ENCODE assay signal across 9 cellular contexts in the genomic region with DNA sequence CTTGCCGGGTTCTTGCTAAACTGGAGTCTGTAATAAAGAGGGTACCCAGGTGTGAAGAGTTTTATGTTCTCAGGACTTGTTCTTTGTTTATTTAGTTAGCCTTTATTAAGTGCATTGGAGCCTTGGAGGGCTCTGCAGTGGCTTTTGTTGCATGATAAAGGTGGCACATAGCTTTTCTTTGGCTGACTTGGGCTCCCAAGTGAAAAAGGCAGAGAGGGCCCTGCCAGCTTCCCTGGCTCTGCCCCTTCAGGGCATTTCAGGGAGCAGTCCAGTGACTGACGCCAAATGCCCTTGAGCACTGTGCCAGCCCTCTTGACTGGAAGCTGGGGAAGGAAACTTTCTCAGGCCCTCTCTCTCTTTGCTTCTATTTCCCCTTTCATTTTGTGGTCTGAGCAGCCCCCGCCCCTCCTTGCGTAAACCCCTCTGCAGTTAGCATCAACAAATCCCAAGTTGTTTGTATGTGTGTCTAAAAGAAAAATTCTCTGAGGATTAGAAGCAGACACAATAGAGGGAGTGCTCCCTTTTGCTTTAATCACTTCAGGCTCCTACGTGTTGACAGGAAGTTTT.
DNase-seq lines count a peak whose midpoint lies in the region; ATAC-seq and TF ChIP-seq lines count a peak whose summit lies in the region.
"Had no signal": no experiment of that assay in that cellular context is flagged by ENCODE, and none has a peak within 500 bp of the region (broad histone marks: within the 10 kb centered on the region; RNA-seq: fewer than 3 reads in every experiment).

No MANE protein-coding gene starts in this region.

- dilution Hi-C loops in IMR-90 (cut with HindIII; ENCODE audit: low sequenced_read_pairs, unreplicated experiment): no loop called here

- H3K18ac ChIP-seq in IMR-90 (ENCODE audit: low read depth, low read length): peak overlapping the region; percentile 11; the same call in 1 of the 2 replicates

- no peak for TF ChIP-seq POLR2A in IMR-90 (IDR thresholded peaks at IDR 0.05; ENCODE audit: low read depth, low read length)
- TF ChIP-seq POLR2A in adrenal gland (IDR thresholded peaks at IDR 0.05): no peak
- no peak for TF ChIP-seq POLR2A in testis (IDR thresholded peaks at IDR 0.05)

- H3K4me2 ChIP-seq in IMR-90 (ENCODE audit: low read depth, low read length): no peak overlapping the region

- peaks cover 2% of the 10 kb centered on the region; the same call in 1 of the 2 replicates for H3K9me1 ChIP-seq in IMR-90 (ENCODE audit: insufficient read depth, low read length)

- no peaks in the 10 kb centered on the region for H4K20me1 ChIP-seq in IMR-90 (ENCODE audit: insufficient read depth, low read length)

- no peak overlapping the region for H4K8ac ChIP-seq in IMR-90 (ENCODE audit: low read depth in 2 of 2, low read length in 2 of 2)

- no peaks in the 10 kb centered on the region for H3K27me3 ChIP-seq in IMR-90 (ENCODE audit: control insufficient read depth, insufficient read depth, low read length)
- no peaks in the 10 kb centered on the region for H3K27me3 ChIP-seq in adrenal gland
- no peaks in the 10 kb centered on the region for H3K27me3 ChIP-seq in testis

- intact Hi-C loops in IMR-90 (cut with micrococcal nuclease) (loop anchor here (2.0 to 5.0 kb wide), 2 partner anchors 152 to 285 kb away; a partner anchor contains a TSS), adrenal gland (cut with DNase I) (no loop called here), left colon (cut with DNase I, micrococcal nuclease) (no loop called here), testis (cut with DNase I; ENCODE audit: low total_unique reads) (no loop called here)

- no peak overlapping the region for H3K14ac ChIP-seq in IMR-90 (replicated peaks; ENCODE audit: low read depth, low read length)

- no peak overlapping the region for H2AK9ac ChIP-seq in IMR-90 (replicated peaks; ENCODE audit: low read depth, low read length, poor library complexity)

- H3K9me3 ChIP-seq in IMR-90 (ENCODE audit: control insufficient read depth, insufficient read depth, low read length): no peaks in the 10 kb centered on the region
- no peaks in the 10 kb centered on the region for H3K9me3 ChIP-seq in adrenal gland (replicated peaks in 1 of 3)
- no peaks in the 10 kb centered on the region for H3K9me3 ChIP-seq in testis

- TF ChIP-seq CTCF in IMR-90 (conservative IDR thresholded peaks at IDR 0.05; ENCODE audit: low read depth, low read length) (no peak), adrenal gland (IDR thresholded peaks at IDR 0.05) (peak in 3 of 6 experiments; percentile 10 to 23 (median 14)), testis (IDR thresholded peaks at IDR 0.05) (no peak)

- peak overlapping the region; percentile 54; the same call in 1 of the 2 replicates for H4K5ac ChIP-seq in IMR-90 (ENCODE audit: low read depth, low read length)

- ATAC-seq in IMR-90 (ENCODE audit: low read depth) (peak; percentile 28; the same call in 1 of the 2 replicates), left colon (peak; percentile 63)

- 20% methylated on average over 1 of the region's 5 CpGs; no CpG with 5 or more reads in 1 of the 2 experiments for WGBS in IMR-90 (ENCODE audit: extremely low coverage in 2 of 2, insufficient read length in 1 of 2), 2 experiments
- WGBS in adrenal gland, 4 donors: 23 to 32% (median 26%) methylated on average over 5 of the region's 5 CpGs
- 28 to 51% methylated on average over 5 of the region's 5 CpGs for WGBS in testis, 2 donors

- H3K23ac ChIP-seq in IMR-90 (ENCODE audit: low read depth, low read length): no peak overlapping the region

- H2BK5ac ChIP-seq in IMR-90 (ENCODE audit: low read depth, low read length, poor library complexity, severe bottlenecking): no peak overlapping the region

- peak; percentile 35 for DNase-seq in IMR-90
- DNase-seq in adrenal gland: peak; percentile 62 to 81 (median 77)
- peak in 1 of 2 donors; percentile 25 for DNase-seq in left colon
- DNase-seq in testis: peak; percentile 56
- DNase-seq in NCI-H226: no peak
- no peak for DNase-seq in SW 1271 (lab: John Stamatoyannopoulos, UW)
- DNase-seq in DMS114 treated with DMSO at 0.1 percent for 48 hours (lab: John Stamatoyannopoulos, UW; ENCODE audit: unreplicated experiment): no peak
- DNase-seq: activated T-cell treated with anti-CD3 and anti-CD28 coated beads, Interleukin-2, amount 50 U/mL, for 1 hour; GOT3 had no signal

- H3K27ac ChIP-seq in IMR-90 (ENCODE audit: insufficient read depth, low read length): peak overlapping the region; percentile 42; the same call in 1 of the 2 replicates
- peak overlapping the region; percentile 30 to 80 (median 66) for H3K27ac ChIP-seq in adrenal gland
- H3K27ac ChIP-seq in testis: peak overlapping the region; percentile 24 to 53

- no peaks in the 10 kb centered on the region for H3K36me3 ChIP-seq in IMR-90 (ENCODE audit: control insufficient read depth, insufficient read depth, low read length)
- H3K36me3 ChIP-seq in adrenal gland (replicated peaks in 1 of 2): no peaks in the 10 kb centered on the region
- H3K36me3 ChIP-seq in testis (ENCODE audit: low read depth, missing control alignments): no peaks in the 10 kb centered on the region

- in situ Hi-C loops in IMR-90 (cut with MboI; ENCODE audit: low sequenced_read_pairs): loop anchor here (10.0 kb wide), 1 partner anchor 152 kb away; a partner anchor contains a TSS

- POLR2A ChIA-PET in IMR-90 (lab: Charles Lee; ENCODE audit: unreplicated experiment): no interaction called here

- H2AFZ ChIP-seq in IMR-90 (replicated peaks; ENCODE audit: low read length, poor library complexity): no peak overlapping the region

- H2BK120ac ChIP-seq in IMR-90 (ENCODE audit: low read depth, low read length): no peak overlapping the region

- H3K4me3 ChIP-seq in IMR-90 (ENCODE audit: insufficient read depth, low read depth, low read length): no peak overlapping the region
- peak overlapping the region in 1 of 4 donors; percentile 3 for H3K4me3 ChIP-seq in adrenal gland
- H3K4me3 ChIP-seq in testis: no peak overlapping the region

- H2BK15ac ChIP-seq in IMR-90 (ENCODE audit: low read depth, low read length): no peak overlapping the region

- H3K9ac ChIP-seq in IMR-90 (ENCODE audit: low read depth, low read length): no peak overlapping the region; the same call in 1 of the 2 replicates

- no peak for TF ChIP-seq RAD21 in IMR-90 (IDR thresholded peaks at IDR 0.05; ENCODE audit: low read length)

- BruUV-seq in IMR-90 (replicated peaks; lab: Mats Ljungman, UMichigan): no TSS peak

- H3K79me1 ChIP-seq in IMR-90 (ENCODE audit: low read depth in 1 of 2, low read length in 2 of 2): no peaks in the 10 kb centered on the region

- H3K56ac ChIP-seq in IMR-90 (ENCODE audit: extremely low read depth, insufficient read depth, low read length): no peak overlapping the region

- no peak overlapping the region for H2BK20ac ChIP-seq in IMR-90 (ENCODE audit: low read depth, low read length)

- CTCF ChIA-PET in IMR-90 (lab: Yijun Ruan, JAX): no interaction called here

- H2AK5ac ChIP-seq in IMR-90 (ENCODE audit: low read depth, low read length): no peak overlapping the region

- no peak overlapping the region for H4K91ac ChIP-seq in IMR-90 (ENCODE audit: insufficient read depth, low read depth, low read length)

- H3K4me1 ChIP-seq in IMR-90 (ENCODE audit: control insufficient read depth, insufficient read depth, low read length): peaks cover 9% of the 10 kb centered on the region
- H3K4me1 ChIP-seq in adrenal gland (replicated peaks in 1 of 2): peaks cover 13 to 25% of the 10 kb centered on the region in 2 donors
- peaks cover 15% of the 10 kb centered on the region for H3K4me1 ChIP-seq in testis

- no peak overlapping the region for H3K4ac ChIP-seq in IMR-90 (ENCODE audit: low read depth, low read length)

TF ChIP-seq in IMR-90, 13 proteins besides CTCF, POLR2A, EP300 and RAD21:
- no peak for TF ChIP-seq NFE2L2 (IDR thresholded peaks at IDR 0.05; ENCODE audit: low read depth, low read length)
- TF ChIP-seq BHLHE40 (IDR thresholded peaks at IDR 0.05; ENCODE audit: low read depth, low read length): no peak
- TF ChIP-seq CEBPB (IDR thresholded peaks at IDR 0.05; ENCODE audit: low read depth, low read length): no peak
- TF ChIP-seq RFX5 (IDR thresholded peaks at IDR 0.05; ENCODE audit: low read depth, low read length): no peak
- TF ChIP-seq SMC3 (IDR thresholded peaks at IDR 0.05; ENCODE audit: low read depth, low read length): no peak
- TF ChIP-seq, protein P1, sequence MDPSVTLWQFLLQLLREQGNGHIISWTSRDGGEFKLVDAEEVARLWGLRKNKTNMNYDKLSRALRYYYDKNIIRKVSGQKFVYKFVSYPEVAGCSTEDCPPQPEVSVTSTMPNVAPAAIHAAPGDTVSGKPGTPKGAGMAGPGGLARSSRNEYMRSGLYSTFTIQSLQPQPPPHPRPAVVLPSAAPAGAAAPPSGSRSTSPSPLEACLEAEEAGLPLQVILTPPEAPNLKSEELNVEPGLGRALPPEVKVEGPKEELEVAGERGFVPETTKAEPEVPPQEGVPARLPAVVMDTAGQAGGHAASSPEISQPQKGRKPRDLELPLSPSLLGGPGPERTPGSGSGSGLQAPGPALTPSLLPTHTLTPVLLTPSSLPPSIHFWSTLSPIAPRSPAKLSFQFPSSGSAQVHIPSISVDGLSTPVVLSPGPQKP (IDR thresholded peaks at IDR 0.05; ENCODE audit: borderline replicate concordance, low read depth, low read length): no peak
- TF ChIP-seq, protein P2, sequence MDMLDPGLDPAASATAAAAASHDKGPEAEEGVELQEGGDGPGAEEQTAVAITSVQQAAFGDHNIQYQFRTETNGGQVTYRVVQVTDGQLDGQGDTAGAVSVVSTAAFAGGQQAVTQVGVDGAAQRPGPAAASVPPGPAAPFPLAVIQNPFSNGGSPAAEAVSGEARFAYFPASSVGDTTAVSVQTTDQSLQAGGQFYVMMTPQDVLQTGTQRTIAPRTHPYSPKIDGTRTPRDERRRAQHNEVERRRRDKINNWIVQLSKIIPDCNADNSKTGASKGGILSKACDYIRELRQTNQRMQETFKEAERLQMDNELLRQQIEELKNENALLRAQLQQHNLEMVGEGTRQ (IDR thresholded peaks at IDR 0.05; ENCODE audit: low read depth, low read length): no peak
- TF ChIP-seq RCOR1 (IDR thresholded peaks at IDR 0.05; ENCODE audit: insufficient replicate concordance, low read length): no peak
- no peak for TF ChIP-seq MXI1 (IDR thresholded peaks at IDR 0.05; ENCODE audit: borderline replicate concordance, low read depth, low read length)
- TF ChIP-seq FOS (IDR thresholded peaks at IDR 0.05; ENCODE audit: low read depth, low read length): no peak
- TF ChIP-seq MAZ (IDR thresholded peaks at IDR 0.05; ENCODE audit: borderline replicate concordance, low read depth, low read length): no peak
- TF ChIP-seq MAFK (IDR thresholded peaks at IDR 0.05; ENCODE audit: low read depth, low read length): no peak
- no peak for TF ChIP-seq CHD1 (IDR thresholded peaks at IDR 0.05; ENCODE audit: low read depth, low read length)

Comparison
In these comparisons a context has a peak if more than half of its experiments do, and no peak if none do; other contexts are left out.
1. DNase-seq: peak in IMR-90 (single experiment), adrenal gland (7 of 7) and testis (single experiment); none in NCI-H226 (single experiment), SW 1271 (0 of 2) and DMS114 treated with DMSO at 0.1 percent for 48 hours (single experiment).
2. Peak in every context shown above with its lines, with median percentiles within 50 percentile points of each other: H3K27ac ChIP-seq.